In genomic region chr7:138865843-138866242, GRCh38 we compare ENCODE assay signal across 9 cellular contexts.
DNase-seq lines count a peak whose midpoint lies in the region; ATAC-seq, FAIRE-seq and TF ChIP-seq lines count a peak whose summit lies in the region.
"Had no signal": no experiment of that assay in that cellular context is flagged by ENCODE, and none has a peak within 500 bp of the region (broad histone marks: within the 10 kb centered on the region; RNA-seq: fewer than 3 reads in every experiment).

No MANE protein-coding gene starts in this region.

- H3K4me1 Mint-ChIP-seq in chondrocyte (ENCODE audit: low read depth), result peaks cover 29% of the 10 kb centered on the region

- TF ChIP-seq CTCF in A549 (IDR thresholded peaks at IDR 0.05), result peak; percentile 58
- TF ChIP-seq CTCF in chondrocyte (IDR thresholded peaks at IDR 0.05), result peak; percentile 73
- no peak for TF ChIP-seq CTCF in body of pancreas (IDR thresholded peaks at IDR 0.05)

- peaks cover 6% of the 10 kb centered on the region for H3K36me3 Mint-ChIP-seq in chondrocyte (ENCODE audit: low read depth)

- no peak overlapping the region for H3K27ac Mint-ChIP-seq in chondrocyte (ENCODE audit: unreplicated experiment)

- no peaks in the 10 kb centered on the region for H3K9me3 ChIP-seq in A549
- no peaks in the 10 kb centered on the region for H3K9me3 ChIP-seq in SJCRH30 (replicated peaks)
- H3K9me3 ChIP-seq in body of pancreas, result no peaks in the 10 kb centered on the region

- H3K27me3 ChIP-seq in SJCRH30, result no peaks in the 10 kb centered on the region
- H3K27me3 ChIP-seq in body of pancreas, result no peaks in the 10 kb centered on the region

- H3K27me3 Mint-ChIP-seq in chondrocyte (ENCODE audit: low read depth), result no peaks in the 10 kb centered on the region

- H3K4me3 ChIP-seq in A549 (no peak overlapping the region), SJCRH30 (no peak overlapping the region), body of pancreas (no peak overlapping the region)

- TF ChIP-seq POLR2A in A549 (IDR thresholded peaks at IDR 0.05; ENCODE audit: low read length) (no peak), body of pancreas (IDR thresholded peaks at IDR 0.05) (no peak)

- CTCF ChIA-PET in A549 (lab: Yijun Ruan, JAX), result interaction anchor here (0.7 to 1.7 kb wide), 7 partner anchors 8 to 127 kb away, joined by 3 to 7 read pairs (median 3); no protein-coding TSS in a partner anchor

- no peak for TF ChIP-seq EP300 in A549 (IDR thresholded peaks at IDR 0.05)

- no peak for FAIRE-seq in A549 (lab: Jason Lieb, UNC)
- FAIRE-seq: TTC549 had no signal

- H3K9me3 Mint-ChIP-seq in chondrocyte (ENCODE audit: low read depth), result no peaks in the 10 kb centered on the region

- H3K36me3 ChIP-seq in SJCRH30, result peaks cover 16% of the 10 kb centered on the region
- H3K36me3 ChIP-seq in body of pancreas (replicated peaks in 1 of 2; ENCODE audit: insufficient read depth in 1 of 2, low read depth in 2 of 2), result peaks cover 0 to 19% of the 10 kb centered on the region in 2 donors

- POLR2A ChIA-PET in A549 (lab: Yijun Ruan, JAX), result no interaction called here

- no peak overlapping the region for H3K4me3 Mint-ChIP-seq in chondrocyte (ENCODE audit: unreplicated experiment)

- ATAC-seq in A549, result peak; percentile 44 to 56; a peak in 3 of 6 replicates
- ATAC-seq in GM21367 (IDR thresholded peaks at IDR 0.05; ENCODE audit: unreplicated experiment), result peak; percentile 47
- ATAC-seq in body of pancreas, result no peak

- DNase-seq in A549 (ENCODE audit: low read depth in 1 of 2, low spot score in 1 of 2) (no peak), SJCRH30 (peak; percentile 16 to 50), chondrocyte (ENCODE audit: low spot score) (no peak), middle frontal gyrus (ENCODE audit: extremely low spot score, low spot score) (no peak), body of pancreas (no peak), NCI-H2171 (lab: John Stamatoyannopoulos, UW) (no peak), medulla oblongata (ENCODE audit: extremely low spot score) (no peak)

- H3K4me1 ChIP-seq in A549 (peaks cover 21% of the 10 kb centered on the region), SJCRH30 (no peaks in the 10 kb centered on the region), body of pancreas (no peaks in the 10 kb centered on the region)

- intact Hi-C loops in body of pancreas (cut with DNase I), result no loop called here

- H3K27ac ChIP-seq in A549, result peak overlapping the region in 1 of 2 experiments; percentile 70; a peak in 4 of 6 replicates
- H3K27ac ChIP-seq in SJCRH30, result no peak overlapping the region
- no peak overlapping the region for H3K27ac ChIP-seq in body of pancreas

- WGBS in A549 (ENCODE audit: missing lambda C conversion rate), result 69% methylated on average over 4 of the region's 4 CpGs
- WGBS in body of pancreas, 2 donors, result 78% methylated on average over 4 of the region's 4 CpGs

- no peak overlapping the region for H3K4me2 ChIP-seq in A549

- peak; percentile 65 to 71 for TF ChIP-seq RAD21 in A549 (conservative IDR thresholded peaks at IDR 0.05 in 1 of 2, IDR thresholded peaks at IDR 0.05 in 1 of 2)

TF ChIP-seq in A549, 52 proteins besides CTCF, POLR2A, EP300 and RAD21:
- TF ChIP-seq SMC3 (IDR thresholded peaks at IDR 0.05) (peak; percentile 39; the same call in 1 of the 3 replicates), ZNF302 (CRISPR knock-in tag; IDR thresholded peaks at IDR 0.05) (no peak), HMGXB4 (CRISPR knock-in tag; IDR thresholded peaks at IDR 0.05; ENCODE audit: borderline replicate concordance) (no peak), ZSCAN20 (CRISPR knock-in tag; IDR thresholded peaks at IDR 0.05) (no peak), ZC3H11A (IDR thresholded peaks at IDR 0.05) (no peak)
- TF ChIP-seq, protein P1, sequence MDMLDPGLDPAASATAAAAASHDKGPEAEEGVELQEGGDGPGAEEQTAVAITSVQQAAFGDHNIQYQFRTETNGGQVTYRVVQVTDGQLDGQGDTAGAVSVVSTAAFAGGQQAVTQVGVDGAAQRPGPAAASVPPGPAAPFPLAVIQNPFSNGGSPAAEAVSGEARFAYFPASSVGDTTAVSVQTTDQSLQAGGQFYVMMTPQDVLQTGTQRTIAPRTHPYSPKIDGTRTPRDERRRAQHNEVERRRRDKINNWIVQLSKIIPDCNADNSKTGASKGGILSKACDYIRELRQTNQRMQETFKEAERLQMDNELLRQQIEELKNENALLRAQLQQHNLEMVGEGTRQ (IDR thresholded peaks at IDR 0.05), result no peak
- TF ChIP-seq, protein P2, sequence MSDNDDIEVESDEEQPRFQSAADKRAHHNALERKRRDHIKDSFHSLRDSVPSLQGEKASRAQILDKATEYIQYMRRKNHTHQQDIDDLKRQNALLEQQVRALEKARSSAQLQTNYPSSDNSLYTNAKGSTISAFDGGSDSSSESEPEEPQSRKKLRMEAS (IDR thresholded peaks at IDR 0.05), result no peak
- TF ChIP-seq, protein P3, sequence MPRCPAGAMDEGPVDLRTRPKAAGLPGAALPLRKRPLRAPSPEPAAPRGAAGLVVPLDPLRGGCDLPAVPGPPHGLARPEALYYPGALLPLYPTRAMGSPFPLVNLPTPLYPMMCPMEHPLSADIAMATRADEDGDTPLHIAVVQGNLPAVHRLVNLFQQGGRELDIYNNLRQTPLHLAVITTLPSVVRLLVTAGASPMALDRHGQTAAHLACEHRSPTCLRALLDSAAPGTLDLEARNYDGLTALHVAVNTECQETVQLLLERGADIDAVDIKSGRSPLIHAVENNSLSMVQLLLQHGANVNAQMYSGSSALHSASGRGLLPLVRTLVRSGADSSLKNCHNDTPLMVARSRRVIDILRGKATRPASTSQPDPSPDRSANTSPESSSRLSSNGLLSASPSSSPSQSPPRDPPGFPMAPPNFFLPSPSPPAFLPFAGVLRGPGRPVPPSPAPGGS (IDR thresholded peaks at IDR 0.05), result no peak
TF ChIP-seq in A549: peak in this region for 1.

Comparison
In these comparisons a context has a peak if more than half of its experiments do, and no peak if none do; other contexts are left out.
1. DNase-seq: peak in SJCRH30 (2 of 2); none in A549 (0 of 2), chondrocyte (single experiment), middle frontal gyrus (single experiment), body of pancreas (0 of 4), NCI-H2171 (single experiment) and medulla oblongata (single experiment).
2. CTCF ChIP-seq: peak in A549 (single experiment) and chondrocyte (single experiment); none in body of pancreas (0 of 7).